ENCODE assay signal across 20 cellular contexts in the genomic region with DNA sequence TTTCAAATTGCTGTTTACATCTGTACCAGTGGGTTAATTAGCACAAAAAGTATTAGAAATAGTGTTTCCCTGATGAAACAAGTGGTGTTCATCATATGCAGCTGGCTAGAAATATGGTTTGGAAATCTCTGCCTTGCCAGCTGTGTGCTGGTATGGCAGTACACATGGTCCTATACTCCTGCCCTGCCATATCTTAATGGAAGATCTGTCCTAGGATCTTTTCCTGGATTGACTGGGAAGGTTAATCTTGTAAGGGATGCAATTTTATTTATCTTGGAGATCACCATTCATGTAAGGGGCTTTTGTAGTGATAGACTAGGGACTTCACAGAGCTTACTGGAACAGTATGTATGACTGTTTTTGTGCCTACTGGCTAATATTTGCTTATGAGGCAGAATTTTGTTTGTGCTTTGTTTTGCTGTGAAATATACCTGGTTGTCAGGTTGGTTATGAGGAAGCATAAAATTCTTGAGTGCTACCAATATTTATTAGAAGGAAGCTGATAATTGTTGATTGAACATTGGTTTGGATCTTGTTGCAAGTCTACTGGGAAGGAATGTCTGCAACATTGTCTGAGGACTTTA.
A peak's percentile ranks its signal among the peaks of the same experiment; 100 is the strongest.
DNase-seq lines count a peak whose midpoint lies in the region; ATAC-seq, FAIRE-seq and TF ChIP-seq lines count a peak whose summit lies in the region.
"Had no signal": no experiment of that assay in that cellular context is flagged by ENCODE, and none has a peak within 500 bp of the region (broad histone marks: within the 10 kb centered on the region; RNA-seq: fewer than 3 reads in every experiment).

No MANE protein-coding gene starts in this region.

- DNase-seq in A549 (ENCODE audit: low read depth in 1 of 2, low spot score in 1 of 2) (no peak), GM23338 (ENCODE audit: low spot score) (no peak), SK-N-DZ (ENCODE audit: low spot score) (peak; percentile 79), WTC11 (ENCODE audit: low spot score) (no peak), NCI-H146 treated with DMSO at 0.1 percent for 48 hours (lab: John Stamatoyannopoulos, UW; ENCODE audit: unreplicated experiment) (no peak), MV-4-11 (lab: John Stamatoyannopoulos, UW) (no peak), dermis blood vessel endothelial cell (no peak)
- no peak for DNase-seq in activated effector memory CD4-positive, alpha-beta T cell treated with Interleukin-2 at 50 U/mL for 16 hours
- DNase-seq: ACHN; BE2C; C1 segment of cervical spinal cord; CD4-positive, CD25-positive, alpha-beta regulatory T cell; CD8-positive, alpha-beta memory T cell; COR-L47; DMS79 treated with DMSO at 0.1 percent for 48 hours; GF-D8; KBM-7 had no signal

- H3K27ac ChIP-seq in A549 (no peak overlapping the region), GM23338 (ENCODE audit: low read depth) (peak overlapping the region; percentile 35; the same call in 1 of the 2 replicates)

- no peaks in the 10 kb centered on the region for H3K9me3 ChIP-seq in A549
- H3K9me3 ChIP-seq: BE2C, HAP-1 had no signal

- H3K36me3 Mint-ChIP-seq in GM23338 (ENCODE audit: low read depth), result peaks cover 3% of the 10 kb centered on the region; the same call in 1 of the 3 replicates
- H3K36me3 Mint-ChIP-seq in WTC11, result no peaks in the 10 kb centered on the region
- H3K36me3 Mint-ChIP-seq: CD4-positive, CD25-positive, alpha-beta regulatory T cell; CD8-positive, alpha-beta memory T cell had no signal

- TF ChIP-seq CTCF in A549 (IDR thresholded peaks at IDR 0.05), result no peak
- TF ChIP-seq CTCF in GM23338 (conservative IDR thresholded peaks at IDR 0.05; ENCODE audit: low read depth in 2 of 2), result no peak
- TF ChIP-seq CTCF in WTC11 (IDR thresholded peaks at IDR 0.05), result no peak

- H3K4me3 ChIP-seq in A549, result no peak overlapping the region
- no peak overlapping the region for H3K4me3 ChIP-seq in GM23338
- H3K4me3 ChIP-seq: HAP-1 had no signal

- TF ChIP-seq POLR2A in A549 (IDR thresholded peaks at IDR 0.05; ENCODE audit: low read length), result no peak

- H3F3A ChIP-seq in GM23338 (replicated peaks; ENCODE audit: low read depth), result no peaks in the 10 kb centered on the region; the same call in 1 of the 2 replicates

- peaks cover 48% of the 10 kb centered on the region for H4K20me1 ChIP-seq in GM23338 (replicated peaks; ENCODE audit: insufficient read depth)

- TF ChIP-seq RAD21 in A549 (conservative IDR thresholded peaks at IDR 0.05 in 1 of 2, IDR thresholded peaks at IDR 0.05 in 1 of 2), result no peak

- no peak for TF ChIP-seq EP300 in A549 (IDR thresholded peaks at IDR 0.05)

- POLR2A ChIA-PET in A549 (lab: Yijun Ruan, JAX) (no interaction called here), WTC11 (lab: Charles Lee) (no interaction called here)

- H3K9me2 ChIP-seq in GM23338 (ENCODE audit: insufficient read depth), result no peaks in the 10 kb centered on the region

- H3K27ac Mint-ChIP-seq in GM23338 (no peak overlapping the region; the same call in 1 of the 2 replicates), WTC11 (peak overlapping the region; percentile 47)
- H3K27ac Mint-ChIP-seq: CD4-positive, CD25-positive, alpha-beta regulatory T cell had no signal

- ATAC-seq in A549, result no peak
- ATAC-seq in GM23338, result no peak
- ATAC-seq in WTC11, result no peak

- no peak for FAIRE-seq in A549 (lab: Jason Lieb, UNC)
- FAIRE-seq: D721Med, H1 had no signal

- H3K4me1 Mint-ChIP-seq in GM23338, result peaks cover 64% of the 10 kb centered on the region
- H3K4me1 Mint-ChIP-seq in WTC11, result peaks cover 73% of the 10 kb centered on the region
- H3K4me1 Mint-ChIP-seq: CD4-positive, CD25-positive, alpha-beta regulatory T cell; CD8-positive, alpha-beta memory T cell had no signal

- H3K4me2 ChIP-seq in A549 (no peak overlapping the region), GM23338 (peak overlapping the region; percentile 27; the same call in 1 of the 2 replicates)

- H3K36me3 ChIP-seq in GM23338 (ENCODE audit: insufficient read depth), result no peaks in the 10 kb centered on the region
- H3K36me3 ChIP-seq: BE2C, HAP-1 had no signal

- no peaks in the 10 kb centered on the region for H3K9me3 Mint-ChIP-seq in GM23338
- no peaks in the 10 kb centered on the region for H3K9me3 Mint-ChIP-seq in WTC11

- CTCF ChIA-PET in A549 (lab: Yijun Ruan, JAX) (no interaction called here), WTC11 (lab: Charles Lee) (interaction anchor here (0.6 kb wide), 1 partner anchor 170 kb away, joined by 3 read pairs; no protein-coding TSS in a partner anchor)

- H3K4me3 Mint-ChIP-seq in GM23338, result no peak overlapping the region
- H3K4me3 Mint-ChIP-seq in WTC11, result no peak overlapping the region
- H3K4me3 Mint-ChIP-seq: CD4-positive, CD25-positive, alpha-beta regulatory T cell; CD8-positive, alpha-beta memory T cell had no signal

- peaks cover 3% of the 10 kb centered on the region for H3K27me3 Mint-ChIP-seq in GM23338 (ENCODE audit: insufficient read depth, low read depth, poor library complexity)
- no peaks in the 10 kb centered on the region for H3K27me3 Mint-ChIP-seq in WTC11 (ENCODE audit: low read depth)
- H3K27me3 Mint-ChIP-seq: CD4-positive, CD25-positive, alpha-beta regulatory T cell; CD8-positive, alpha-beta memory T cell had no signal

- peaks cover 97% of the 10 kb centered on the region for H3K79me2 ChIP-seq in GM23338 (replicated peaks; ENCODE audit: insufficient read depth)

- no peak overlapping the region for H2AFZ ChIP-seq in GM23338

- no peaks in the 10 kb centered on the region for H3K27me3 ChIP-seq in GM23338 (ENCODE audit: insufficient read depth)
- H3K27me3 ChIP-seq: BE2C had no signal

- peaks cover 13% of the 10 kb centered on the region; the same call in 2 of the 3 replicates for H3K4me1 ChIP-seq in A549
- peaks cover 61% of the 10 kb centered on the region for H3K4me1 ChIP-seq in GM23338 (ENCODE audit: insufficient read depth)
- H3K4me1 ChIP-seq: BE2C had no signal

TF ChIP-seq in A549, 52 proteins besides CTCF, POLR2A, EP300 and RAD21:
- peak; percentile 82 for TF ChIP-seq MAFK (IDR thresholded peaks at IDR 0.05; ENCODE audit: partially characterized antibody)
- TF ChIP-seq RARB (CRISPR knock-in tag; IDR thresholded peaks at IDR 0.05), result no peak

TF ChIP-seq in GM23338, 12 proteins besides CTCF, POLR2A, EP300 and RAD21:
- no peak for TF ChIP-seq EZH2 (IDR thresholded peaks at IDR 0.05; ENCODE audit: low read depth, unreplicated experiment)

TF ChIP-seq in WTC11, 78 proteins besides CTCF, POLR2A, EP300 and RAD21 (continues in another document):
- TF ChIP-seq ZNF138 (CRISPR knock-in tag; conservative IDR thresholded peaks at IDR 0.05) (no peak), SMAD4 (CRISPR knock-in tag; IDR thresholded peaks at IDR 0.05) (no peak), ZNF317 (CRISPR knock-in tag; IDR thresholded peaks at IDR 0.05; ENCODE audit: borderline replicate concordance, low read depth) (no peak), ZNF263 (CRISPR knock-in tag; IDR thresholded peaks at IDR 0.05; ENCODE audit: low read depth) (no peak), ELF4 (CRISPR knock-in tag; IDR thresholded peaks at IDR 0.05; ENCODE audit: low read depth) (no peak), ZNF232 (CRISPR knock-in tag; IDR thresholded peaks at IDR 0.05) (no peak), ZNF396 (CRISPR knock-in tag; IDR thresholded peaks at IDR 0.05; ENCODE audit: borderline replicate concordance) (no peak), CREM (CRISPR knock-in tag; IDR thresholded peaks at IDR 0.05) (no peak), ESRRA (CRISPR knock-in tag; IDR thresholded peaks at IDR 0.05; ENCODE audit: borderline replicate concordance) (no peak), HMGA2 (CRISPR knock-in tag; IDR thresholded peaks at IDR 0.05) (no peak), ZNF423 (CRISPR knock-in tag; IDR thresholded peaks at IDR 0.05) (no peak)
- TF ChIP-seq, protein P1, sequence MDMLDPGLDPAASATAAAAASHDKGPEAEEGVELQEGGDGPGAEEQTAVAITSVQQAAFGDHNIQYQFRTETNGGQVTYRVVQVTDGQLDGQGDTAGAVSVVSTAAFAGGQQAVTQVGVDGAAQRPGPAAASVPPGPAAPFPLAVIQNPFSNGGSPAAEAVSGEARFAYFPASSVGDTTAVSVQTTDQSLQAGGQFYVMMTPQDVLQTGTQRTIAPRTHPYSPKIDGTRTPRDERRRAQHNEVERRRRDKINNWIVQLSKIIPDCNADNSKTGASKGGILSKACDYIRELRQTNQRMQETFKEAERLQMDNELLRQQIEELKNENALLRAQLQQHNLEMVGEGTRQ (CRISPR knock-in tag; IDR thresholded peaks at IDR 0.05), result no peak
- TF ChIP-seq, protein P2, sequence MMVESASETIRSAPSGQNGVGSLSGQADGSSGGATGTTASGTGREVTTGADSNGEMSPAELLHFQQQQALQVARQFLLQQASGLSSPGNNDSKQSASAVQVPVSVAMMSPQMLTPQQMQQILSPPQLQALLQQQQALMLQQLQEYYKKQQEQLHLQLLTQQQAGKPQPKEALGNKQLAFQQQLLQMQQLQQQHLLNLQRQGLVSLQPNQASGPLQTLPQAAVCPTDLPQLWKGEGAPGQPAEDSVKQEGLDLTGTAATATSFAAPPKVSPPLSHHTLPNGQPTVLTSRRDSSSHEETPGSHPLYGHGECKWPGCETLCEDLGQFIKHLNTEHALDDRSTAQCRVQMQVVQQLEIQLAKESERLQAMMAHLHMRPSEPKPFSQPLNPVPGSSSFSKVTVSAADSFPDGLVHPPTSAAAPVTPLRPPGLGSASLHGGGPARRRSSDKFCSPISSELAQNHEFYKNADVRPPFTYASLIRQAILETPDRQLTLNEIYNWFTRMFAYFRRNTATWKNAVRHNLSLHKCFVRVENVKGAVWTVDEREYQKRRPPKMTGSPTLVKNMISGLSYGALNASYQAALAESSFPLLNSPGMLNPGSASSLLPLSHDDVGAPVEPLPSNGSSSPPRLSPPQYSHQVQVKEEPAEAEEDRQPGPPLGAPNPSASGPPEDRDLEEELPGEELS (CRISPR knock-in tag; IDR thresholded peaks at IDR 0.05), result no peak
- TF ChIP-seq, protein P3, sequence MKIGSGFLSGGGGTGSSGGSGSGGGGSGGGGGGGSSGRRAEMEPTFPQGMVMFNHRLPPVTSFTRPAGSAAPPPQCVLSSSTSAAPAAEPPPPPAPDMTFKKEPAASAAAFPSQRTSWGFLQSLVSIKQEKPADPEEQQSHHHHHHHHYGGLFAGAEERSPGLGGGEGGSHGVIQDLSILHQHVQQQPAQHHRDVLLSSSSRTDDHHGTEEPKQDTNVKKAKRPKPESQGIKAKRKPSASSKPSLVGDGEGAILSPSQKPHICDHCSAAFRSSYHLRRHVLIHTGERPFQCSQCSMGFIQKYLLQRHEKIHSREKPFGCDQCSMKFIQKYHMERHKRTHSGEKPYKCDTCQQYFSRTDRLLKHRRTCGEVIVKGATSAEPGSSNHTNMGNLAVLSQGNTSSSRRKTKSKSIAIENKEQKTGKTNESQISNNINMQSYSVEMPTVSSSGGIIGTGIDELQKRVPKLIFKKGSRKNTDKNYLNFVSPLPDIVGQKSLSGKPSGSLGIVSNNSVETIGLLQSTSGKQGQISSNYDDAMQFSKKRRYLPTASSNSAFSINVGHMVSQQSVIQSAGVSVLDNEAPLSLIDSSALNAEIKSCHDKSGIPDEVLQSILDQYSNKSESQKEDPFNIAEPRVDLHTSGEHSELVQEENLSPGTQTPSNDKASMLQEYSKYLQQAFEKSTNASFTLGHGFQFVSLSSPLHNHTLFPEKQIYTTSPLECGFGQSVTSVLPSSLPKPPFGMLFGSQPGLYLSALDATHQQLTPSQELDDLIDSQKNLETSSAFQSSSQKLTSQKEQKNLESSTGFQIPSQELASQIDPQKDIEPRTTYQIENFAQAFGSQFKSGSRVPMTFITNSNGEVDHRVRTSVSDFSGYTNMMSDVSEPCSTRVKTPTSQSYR (CRISPR knock-in tag; IDR thresholded peaks at IDR 0.05), result no peak
